Comparison of ENCODE assay signal across 29 cellular contexts in genomic region chr13:97702614-97703013, GRCh38.
"Had no signal": no experiment of that assay in that cellular context is flagged by ENCODE, and none has a peak within 500 bp of the region (broad histone marks: within the 10 kb centered on the region; RNA-seq: fewer than 3 reads in every experiment).

No MANE protein-coding gene starts in this region.

- H3K4me1 Mint-ChIP-seq: endodermal cell had no signal

- H3K4me3 Mint-ChIP-seq: dendritic cell treated with granulocyte-macrophage colony-stimulating factor and Interleukin-4, amounts not matched to agents 40 ng/mL and 50 ng/mL, for 4 days; effector memory CD8-positive, alpha-beta T cell; endodermal cell had no signal

- ATAC-seq: effector memory CD8-positive, alpha-beta T cell; esophagus mucosa; foreskin keratinocyte; gastrocnemius medialis; gastroesophageal sphincter; heart left ventricle; heart right ventricle had no signal

- H3K27me3 ChIP-seq: colonic mucosa, dorsolateral prefrontal cortex, esophagus muscularis mucosa, esophagus squamous epithelium, foreskin keratinocyte, gastrocnemius medialis, gastroesophageal sphincter, heart left ventricle, heart right ventricle had no signal

- H3K4me3 ChIP-seq: colonic mucosa, coronary artery, dorsolateral prefrontal cortex, esophagus muscularis mucosa, esophagus squamous epithelium, gastrocnemius medialis, gastroesophageal sphincter, heart left ventricle, heart right ventricle had no signal

- H3K27ac ChIP-seq: colonic mucosa, coronary artery, dorsolateral prefrontal cortex, epithelial cell of prostate, esophagus muscularis mucosa, esophagus squamous epithelium, foreskin keratinocyte, gastrocnemius medialis, gastroesophageal sphincter, heart left ventricle, heart right ventricle had no signal

- FAIRE-seq: colon, endometrium, endothelial cell of umbilical vein, frontal cortex had no signal

- H3K36me3 ChIP-seq: colonic mucosa, esophagus muscularis mucosa, esophagus squamous epithelium, gastrocnemius medialis, gastroesophageal sphincter, heart left ventricle, heart right ventricle had no signal

- H3K27ac Mint-ChIP-seq: dendritic cell treated with granulocyte-macrophage colony-stimulating factor and Interleukin-4, amounts not matched to agents 40 ng/mL and 50 ng/mL, for 4 days; effector memory CD8-positive, alpha-beta T cell; endodermal cell had no signal

- DNase-seq: colonic mucosa; cortex of kidney; dermis blood vessel endothelial cell; dorsolateral prefrontal cortex; effector CD4-positive, alpha-beta T cell; effector CD8-positive, alpha-beta T cell; effector memory CD4-positive, alpha-beta T cell; effector memory CD8-positive, alpha-beta T cell; endodermal cell; erythroblast; esophagus squamous epithelium; foreskin fibroblast; foreskin keratinocyte; foreskin melanocyte; gastrocnemius medialis; glutamatergic neuron; head of caudate nucleus; heart left ventricle; heart right ventricle had no signal

- H3K9me3 Mint-ChIP-seq: effector memory CD8-positive, alpha-beta T cell had no signal

- H3K9me3 ChIP-seq: colonic mucosa, esophagus muscularis mucosa, esophagus squamous epithelium, gastrocnemius medialis, gastroesophageal sphincter, heart left ventricle, heart right ventricle had no signal

- H3K27me3 Mint-ChIP-seq: dendritic cell treated with granulocyte-macrophage colony-stimulating factor and Interleukin-4, amounts not matched to agents 40 ng/mL and 50 ng/mL, for 4 days had no signal

- H3K4me1 ChIP-seq: colonic mucosa, esophagus muscularis mucosa, esophagus squamous epithelium, foreskin keratinocyte, gastrocnemius medialis, gastroesophageal sphincter, heart left ventricle, heart right ventricle had no signal
